Comparison of ENCODE assay signal across 8 cellular contexts in the genomic region with DNA sequence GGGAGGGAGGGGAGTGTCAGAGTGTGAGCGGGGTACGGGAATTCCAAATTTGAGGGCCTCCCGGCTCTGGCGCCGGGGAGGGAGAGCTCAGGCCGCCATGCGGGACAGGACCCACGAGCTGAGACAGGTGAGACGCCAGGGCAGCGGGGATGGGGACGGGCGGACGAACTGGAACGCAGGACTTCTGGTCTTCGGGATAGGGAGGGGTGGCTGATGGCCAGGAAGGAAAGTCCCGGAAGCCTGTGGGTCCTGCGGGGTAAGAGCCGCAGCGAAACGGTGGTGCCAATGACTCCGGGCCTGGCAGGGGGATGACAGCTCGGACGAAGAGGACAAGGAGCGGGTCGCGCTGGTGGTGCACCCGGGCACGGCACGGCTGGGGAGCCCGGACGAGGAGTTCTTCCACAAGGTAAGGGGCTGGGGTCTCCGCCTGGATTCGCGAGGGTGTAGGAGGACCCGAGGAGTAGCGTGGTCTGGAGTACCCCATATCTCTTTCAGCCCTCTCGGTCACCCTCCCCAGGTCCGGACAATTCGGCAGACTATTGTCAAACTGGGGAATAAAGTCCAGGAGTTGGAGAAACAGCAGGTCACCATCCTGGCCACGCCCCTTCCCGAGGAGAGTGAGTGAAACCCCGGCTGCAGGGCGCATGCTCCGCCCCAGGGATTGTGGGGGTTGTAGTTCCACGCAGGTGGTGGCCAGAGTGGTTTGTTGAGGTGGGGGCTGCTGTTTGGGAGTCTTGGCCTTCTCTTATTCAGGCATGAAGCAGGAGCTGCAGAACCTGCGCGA. TPM values are rescaled to one million over a fixed set of nuclear protein-coding genes. Genes with fewer than 3 reads are reported as not detected.
DNase-seq lines count a peak whose midpoint lies in the region; ATAC-seq, FAIRE-seq and TF ChIP-seq lines count a peak whose summit lies in the region.

No MANE protein-coding gene starts in this region.

- H3K27me3 ChIP-seq in keratinocyte (ENCODE audit: control insufficient read depth, extremely low read depth, insufficient read depth, low read length), result no peaks in the 10 kb centered on the region

- H3K4me3 ChIP-seq in A549, result peak overlapping the region; percentile 72
- H3K4me3 ChIP-seq in keratinocyte (ENCODE audit: control insufficient read depth in 2 of 3, extremely low read depth in 1 of 3, insufficient read depth in 2 of 3, low read depth in 1 of 3, low read length in 3 of 3), result peak overlapping the region; percentile 98 to 99 (median 98)

- H4K20me1 ChIP-seq in keratinocyte (ENCODE audit: control insufficient read depth, extremely low read depth, insufficient read depth, low read length), result peaks cover 2% of the 10 kb centered on the region

- H3K79me2 ChIP-seq in keratinocyte (ENCODE audit: control insufficient read depth, insufficient read depth, low read length), result peaks cover 13% of the 10 kb centered on the region

- peak overlapping the region; percentile 92 for H3K9ac ChIP-seq in keratinocyte (ENCODE audit: control insufficient read depth, extremely low read depth, insufficient read depth, low read length)

- no peaks in the 10 kb centered on the region for H3K9me1 ChIP-seq in keratinocyte (ENCODE audit: control insufficient read depth, extremely low read depth, insufficient read depth, low read length)

- POLR2A ChIA-PET in A549 (lab: Yijun Ruan, JAX), result interaction anchor here (1.4 to 1.9 kb wide), 5 partner anchors 35 to 108 kb away, joined by 3 to 19 read pairs (median 4); partner anchors contain the start of genes ZNF646 and ZNF668

- DNase-seq in A549 (ENCODE audit: low read depth in 1 of 2, low spot score in 1 of 2) (peak; percentile 82 to 97), NCI-H2227 treated with DMSO at 0.1 percent for 48 hours (lab: John Stamatoyannopoulos, UW) (peak; percentile 80), caudate nucleus (lab: John Stamatoyannopoulos, UW) (peak in 60 of 61 donors; percentile 43 to 94 (median 80)), keratinocyte (ENCODE audit: low read depth, low spot score) (no peak)
- DNase-seq in activated CD4-positive, CD25-positive, alpha-beta regulatory T cell (lab: John Stamatoyannopoulos, UW), result peak; percentile 66 to 76 (median 73)
- DNase-seq in stimulated activated CD4-positive, alpha-beta T cell treated with anti-CD3 and anti-CD28 coated beads, Interleukin-12 subunit alpha, Interleukin-12 subunit beta, amount 100 ng/mL, for 4 hours, result peak; percentile 86

- TF ChIP-seq RAD21 in A549 (conservative IDR thresholded peaks at IDR 0.05 in 1 of 2, IDR thresholded peaks at IDR 0.05 in 1 of 2), result no peak

- TF ChIP-seq CTCF in A549 (IDR thresholded peaks at IDR 0.05), result no peak
- no peak for TF ChIP-seq CTCF in keratinocyte (optimal IDR thresholded peaks at IDR 0.05 in 1 of 3, IDR thresholded peaks at IDR 0.05 in 1 of 3, conservative IDR thresholded peaks at IDR 0.05 in 1 of 3; ENCODE audit: extremely low read depth in 1 of 3, insufficient read depth in 2 of 3, low read length in 3 of 3)

- TF ChIP-seq POLR2A in A549 (IDR thresholded peaks at IDR 0.05; ENCODE audit: low read length), result no peak; the same call in none of the 2 replicates
- TF ChIP-seq POLR2A in GM18526 (IDR thresholded peaks at IDR 0.05; ENCODE audit: extremely low read depth, insufficient read length), result peak; percentile 38

- CTCF ChIA-PET in A549 (lab: Yijun Ruan, JAX), result interaction anchor here (1.4 to 6.5 kb wide), 2 partner anchors 49 to 76 kb away, joined by 3 to 49 read pairs; partner anchors contain the start of genes HSD3B7 and SETD1A

- WGBS in A549 (ENCODE audit: missing lambda C conversion rate), result 4% methylated on average over 37 of the region's 47 CpGs

- H3K27ac ChIP-seq in A549, result peak overlapping the region; percentile 85 to 95
- peak overlapping the region; percentile 98 for H3K27ac ChIP-seq in caudate nucleus (ENCODE audit: low read depth, low read length)
- H3K27ac ChIP-seq in keratinocyte (ENCODE audit: control insufficient read depth, insufficient read depth, low read length), result peak overlapping the region; percentile 89

- dilution Hi-C loops in keratinocyte (cut with MboI; ENCODE audit: extremely low pct_ligation_motif_present, low sequenced_read_pairs), result no loop called here

- peak overlapping the region; percentile 83 for H3K4me2 ChIP-seq in A549
- H3K4me2 ChIP-seq in keratinocyte (ENCODE audit: control insufficient read depth, extremely low read depth, insufficient read depth, low read depth, low read length), result peak overlapping the region; percentile 84

- no peak for TF ChIP-seq EP300 in A549 (IDR thresholded peaks at IDR 0.05)

- H2AFZ ChIP-seq in keratinocyte (ENCODE audit: control insufficient read depth, low read length), result peak overlapping the region; percentile 82

- ATAC-seq in A549 (peak; percentile 80 to 87), HG03103 (IDR thresholded peaks at IDR 0.05; ENCODE audit: low read depth, unreplicated experiment) (peak; percentile 44)

- peaks cover 14 to 19% of the 10 kb centered on the region in 2 experiments for H3K36me3 ChIP-seq in keratinocyte (ENCODE audit: control insufficient read depth in 2 of 2, extremely low read depth in 1 of 2, insufficient read depth in 2 of 2, low read length in 2 of 2)

- no peaks in the 10 kb centered on the region for H3K9me3 ChIP-seq in A549
- H3K9me3 ChIP-seq in keratinocyte (ENCODE audit: control insufficient read depth, low read depth, low read length), result no peaks in the 10 kb centered on the region

- H3K4me1 ChIP-seq in A549, result peaks cover 8% of the 10 kb centered on the region; the same call in 1 of the 3 replicates
- peaks cover 10% of the 10 kb centered on the region for H3K4me1 ChIP-seq in keratinocyte (ENCODE audit: control insufficient read depth, extremely low read depth, insufficient read depth, low read length)

- no peak for FAIRE-seq in A549 (lab: Jason Lieb, UNC)
- FAIRE-seq in keratinocyte (lab: Jason Lieb, UNC), result no peak

RNA-seq across cellular contexts. Expression of gene STX4, which starts 0.5 kb away (rescaled TPM):
- polyA plus RNA-seq in A549 (2011; rRNA removed) (37.0 and 39.7 TPM in 2 replicates), A549 (2017; fragmentation: RNase III; extraction: RNeasy Plus Mini Kit Qiagen cat#74134 plus additional on column Dnase treatment) (67.9 to 79.5 TPM (median 73.9 TPM) in 3 replicates), keratinocyte (43.6 to 51.1 TPM (median 48.3 TPM) in 3 replicates)
- 63.0 and 72.1 TPM in 2 replicates for polyA plus RNA-seq in A549 (2012; cell fraction: cytosol; rRNA removed)
- polyA plus RNA-seq in A549 (2012; cell fraction: nucleus; rRNA removed), result 118 and 119 TPM in 2 replicates
- polyA minus RNA-seq in A549 (2011; rRNA and poly(A)+ RNA removed), result 33.6 and 34.8 TPM in 2 replicates
- polyA plus RNA-seq in keratinocyte (2011; ENCODE audit: low read depth), result 139 TPM
- 33.8 and 46.2 TPM in 2 replicates for polyA plus RNA-seq in keratinocyte (2011; cell fraction: cytosol; rRNA removed)
- 96.7 and 114 TPM in 2 replicates for polyA plus RNA-seq in keratinocyte (2011; cell fraction: nucleus; rRNA removed)
- polyA plus RNA-seq in keratinocyte (2012; ENCODE audit: low replicate concordance), result 59.5 and 62.0 TPM in 2 replicates
- polyA minus RNA-seq in keratinocyte, result 33.7 to 63.9 TPM (median 36.5 TPM) in 3 replicates
- polyA minus RNA-seq in keratinocyte (2011; cell fraction: cytosol; rRNA and poly(A)+ RNA removed), result 46.0 TPM
- 18.5 and 24.1 TPM in 2 replicates for polyA minus RNA-seq in keratinocyte (2011; cell fraction: nucleus; rRNA and poly(A)+ RNA removed)

RNA-seq across cellular contexts. Expression of gene STX1B, which starts 23.5 kb away (rescaled TPM):
- polyA plus RNA-seq in A549 (2011; rRNA removed) (2.6 and 2.7 TPM in 2 replicates), A549 (2017; fragmentation: RNase III; extraction: RNeasy Plus Mini Kit Qiagen cat#74134 plus additional on column Dnase treatment) (2.4 to 4.4 TPM (median 2.8 TPM) in 3 replicates), keratinocyte (0.34 to 0.55 TPM (median 0.50 TPM) in 3 replicates)
- 2.4 and 2.5 TPM in 2 replicates for polyA plus RNA-seq in A549 (2012; cell fraction: cytosol; rRNA removed)
- polyA plus RNA-seq in A549 (2012; cell fraction: nucleus; rRNA removed), result 14.1 and 14.8 TPM in 2 replicates
- polyA minus RNA-seq in A549 (2011; rRNA and poly(A)+ RNA removed), result 7.2 and 9.9 TPM in 2 replicates
- polyA plus RNA-seq in keratinocyte (2011; ENCODE audit: low read depth), result 1.2 TPM
- polyA plus RNA-seq in keratinocyte (2011; cell fraction: cytosol; rRNA removed), result 0.19 and 0.44 TPM in 2 replicates
- polyA plus RNA-seq in keratinocyte (2011; cell fraction: nucleus; rRNA removed), result 3.5 and 5.4 TPM in 2 replicates
- 0.29 and 0.63 TPM in 2 replicates for polyA plus RNA-seq in keratinocyte (2012; ENCODE audit: low replicate concordance)
- polyA minus RNA-seq in keratinocyte, result 0.63 to 3.0 TPM (median 0.70 TPM) in 3 replicates
- 0.38 TPM for polyA minus RNA-seq in keratinocyte (2011; cell fraction: cytosol; rRNA and poly(A)+ RNA removed)
- 0.42 and 1.4 TPM in 2 replicates for polyA minus RNA-seq in keratinocyte (2011; cell fraction: nucleus; rRNA and poly(A)+ RNA removed)

RNA-seq across cellular contexts. Expression of gene ZNF668, which starts 40.1 kb away (rescaled TPM):
- polyA plus RNA-seq in A549 (2011; rRNA removed) (3.9 and 4.7 TPM in 2 replicates), A549 (2017; fragmentation: RNase III; extraction: RNeasy Plus Mini Kit Qiagen cat#74134 plus additional on column Dnase treatment) (9.8 to 10.7 TPM (median 10.7 TPM) in 3 replicates), keratinocyte (5.5 to 9.4 TPM (median 8.3 TPM) in 3 replicates)
- 8.8 and 13.3 TPM in 2 replicates for polyA plus RNA-seq in A549 (2012; cell fraction: cytosol; rRNA removed)
- 17.2 and 23.5 TPM in 2 replicates for polyA plus RNA-seq in A549 (2012; cell fraction: nucleus; rRNA removed)
- 9.3 and 11.8 TPM in 2 replicates for polyA minus RNA-seq in A549 (2011; rRNA and poly(A)+ RNA removed)
- polyA plus RNA-seq in keratinocyte (2011; ENCODE audit: low read depth), result 3.1 TPM
- polyA plus RNA-seq in keratinocyte (2011; cell fraction: cytosol; rRNA removed), result 5.9 and 11.3 TPM in 2 replicates
- 7.9 and 12.8 TPM in 2 replicates for polyA plus RNA-seq in keratinocyte (2011; cell fraction: nucleus; rRNA removed)
- polyA plus RNA-seq in keratinocyte (2012; ENCODE audit: low replicate concordance), result 4.5 and 12.3 TPM in 2 replicates
- polyA minus RNA-seq in keratinocyte, result 5.4 to 9.5 TPM (median 5.5 TPM) in 3 replicates
- polyA minus RNA-seq in keratinocyte (2011; cell fraction: cytosol; rRNA and poly(A)+ RNA removed), result 20.7 TPM
- polyA minus RNA-seq in keratinocyte (2011; cell fraction: nucleus; rRNA and poly(A)+ RNA removed), result 12.0 and 13.3 TPM in 2 replicates

RNA-seq across cellular contexts. Expression of gene ZNF646, which starts 40.3 kb away (rescaled TPM):
- polyA plus RNA-seq in A549 (2011; rRNA removed) (3.0 and 4.3 TPM in 2 replicates), A549 (2017; fragmentation: RNase III; extraction: RNeasy Plus Mini Kit Qiagen cat#74134 plus additional on column Dnase treatment) (7.8 to 9.1 TPM (median 8.2 TPM) in 3 replicates), keratinocyte (2.5 to 4.3 TPM (median 2.7 TPM) in 3 replicates)
- polyA plus RNA-seq in A549 (2012; cell fraction: cytosol; rRNA removed), result 2.3 and 3.1 TPM in 2 replicates
- 11.0 and 11.2 TPM in 2 replicates for polyA plus RNA-seq in A549 (2012; cell fraction: nucleus; rRNA removed)
- polyA minus RNA-seq in A549 (2011; rRNA and poly(A)+ RNA removed), result 16.9 and 22.1 TPM in 2 replicates
- 2.2 TPM for polyA plus RNA-seq in keratinocyte (2011; ENCODE audit: low read depth)
- 1.6 and 2.7 TPM in 2 replicates for polyA plus RNA-seq in keratinocyte (2011; cell fraction: cytosol; rRNA removed)
- polyA plus RNA-seq in keratinocyte (2011; cell fraction: nucleus; rRNA removed), result 10.6 and 15.0 TPM in 2 replicates
- polyA plus RNA-seq in keratinocyte (2012; ENCODE audit: low replicate concordance), result 4.9 and 5.4 TPM in 2 replicates
- polyA minus RNA-seq in keratinocyte, result 5.8 to 38.2 TPM (median 8.7 TPM) in 3 replicates
- polyA minus RNA-seq in keratinocyte (2011; cell fraction: cytosol; rRNA and poly(A)+ RNA removed), result 6.5 TPM
- 16.4 and 18.3 TPM in 2 replicates for polyA minus RNA-seq in keratinocyte (2011; cell fraction: nucleus; rRNA and poly(A)+ RNA removed)

RNA-seq across cellular contexts. Expression of gene HSD3B7, which starts 48.9 kb away (rescaled TPM):
- polyA plus RNA-seq in A549 (2011; rRNA removed) (10.5 and 15.2 TPM in 2 replicates), A549 (2017; fragmentation: RNase III; extraction: RNeasy Plus Mini Kit Qiagen cat#74134 plus additional on column Dnase treatment) (17.3 to 20.1 TPM (median 19.7 TPM) in 3 replicates), keratinocyte (2.0 to 3.5 TPM (median 2.4 TPM) in 3 replicates)
- 11.1 and 16.1 TPM in 2 replicates for polyA plus RNA-seq in A549 (2012; cell fraction: cytosol; rRNA removed)
- 24.6 and 27.6 TPM in 2 replicates for polyA plus RNA-seq in A549 (2012; cell fraction: nucleus; rRNA removed)
- 11.4 and 13.6 TPM in 2 replicates for polyA minus RNA-seq in A549 (2011; rRNA and poly(A)+ RNA removed)
- polyA plus RNA-seq in keratinocyte (2011; ENCODE audit: low read depth), result 1.6 TPM
- 1.6 and 2.9 TPM in 2 replicates for polyA plus RNA-seq in keratinocyte (2011; cell fraction: cytosol; rRNA removed)
- polyA plus RNA-seq in keratinocyte (2011; cell fraction: nucleus; rRNA removed), result 3.9 and 4.7 TPM in 2 replicates
- polyA plus RNA-seq in keratinocyte (2012; ENCODE audit: low replicate concordance), result 2.1 and 6.1 TPM in 2 replicates
- 2.4 to 3.8 TPM (median 2.4 TPM) in 3 replicates for polyA minus RNA-seq in keratinocyte
- polyA minus RNA-seq in keratinocyte (2011; cell fraction: cytosol; rRNA and poly(A)+ RNA removed), result 3.5 TPM
- polyA minus RNA-seq in keratinocyte (2011; cell fraction: nucleus; rRNA and poly(A)+ RNA removed), result 1.8 and 2.1 TPM in 2 replicates
